In the genomic region with DNA sequence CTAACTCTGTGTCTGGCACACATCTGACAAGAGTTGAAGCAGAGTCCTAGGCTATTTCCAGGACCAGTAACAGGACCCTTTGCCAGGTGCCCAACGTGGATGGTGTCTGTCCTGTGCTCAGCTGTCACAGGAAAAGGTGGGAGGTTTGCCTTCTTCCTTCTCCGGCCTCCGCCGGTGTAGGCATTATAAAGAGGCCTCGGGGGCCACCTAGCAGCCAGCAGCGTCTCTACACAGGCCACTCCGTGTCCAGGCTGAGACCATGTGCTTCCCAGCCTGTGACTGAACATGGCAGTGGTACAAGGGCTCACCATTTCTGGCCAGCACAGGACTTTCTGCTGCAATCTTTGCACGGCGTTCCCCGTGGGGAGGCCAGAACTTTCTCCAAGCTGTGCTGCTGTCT, we compare ENCODE assay signal across 1 cellular context.
TF ChIP-seq lines count a peak whose summit lies in the region.

No MANE protein-coding gene starts in this region.

TF ChIP-seq in HepG2, 621 proteins besides CTCF, POLR2A, EP300 and RAD21 (continued from another document):
- TF ChIP-seq, protein P1, sequence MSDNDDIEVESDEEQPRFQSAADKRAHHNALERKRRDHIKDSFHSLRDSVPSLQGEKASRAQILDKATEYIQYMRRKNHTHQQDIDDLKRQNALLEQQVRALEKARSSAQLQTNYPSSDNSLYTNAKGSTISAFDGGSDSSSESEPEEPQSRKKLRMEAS (IDR thresholded peaks at IDR 0.05): peak; percentile 59
- TF ChIP-seq, protein P2, sequence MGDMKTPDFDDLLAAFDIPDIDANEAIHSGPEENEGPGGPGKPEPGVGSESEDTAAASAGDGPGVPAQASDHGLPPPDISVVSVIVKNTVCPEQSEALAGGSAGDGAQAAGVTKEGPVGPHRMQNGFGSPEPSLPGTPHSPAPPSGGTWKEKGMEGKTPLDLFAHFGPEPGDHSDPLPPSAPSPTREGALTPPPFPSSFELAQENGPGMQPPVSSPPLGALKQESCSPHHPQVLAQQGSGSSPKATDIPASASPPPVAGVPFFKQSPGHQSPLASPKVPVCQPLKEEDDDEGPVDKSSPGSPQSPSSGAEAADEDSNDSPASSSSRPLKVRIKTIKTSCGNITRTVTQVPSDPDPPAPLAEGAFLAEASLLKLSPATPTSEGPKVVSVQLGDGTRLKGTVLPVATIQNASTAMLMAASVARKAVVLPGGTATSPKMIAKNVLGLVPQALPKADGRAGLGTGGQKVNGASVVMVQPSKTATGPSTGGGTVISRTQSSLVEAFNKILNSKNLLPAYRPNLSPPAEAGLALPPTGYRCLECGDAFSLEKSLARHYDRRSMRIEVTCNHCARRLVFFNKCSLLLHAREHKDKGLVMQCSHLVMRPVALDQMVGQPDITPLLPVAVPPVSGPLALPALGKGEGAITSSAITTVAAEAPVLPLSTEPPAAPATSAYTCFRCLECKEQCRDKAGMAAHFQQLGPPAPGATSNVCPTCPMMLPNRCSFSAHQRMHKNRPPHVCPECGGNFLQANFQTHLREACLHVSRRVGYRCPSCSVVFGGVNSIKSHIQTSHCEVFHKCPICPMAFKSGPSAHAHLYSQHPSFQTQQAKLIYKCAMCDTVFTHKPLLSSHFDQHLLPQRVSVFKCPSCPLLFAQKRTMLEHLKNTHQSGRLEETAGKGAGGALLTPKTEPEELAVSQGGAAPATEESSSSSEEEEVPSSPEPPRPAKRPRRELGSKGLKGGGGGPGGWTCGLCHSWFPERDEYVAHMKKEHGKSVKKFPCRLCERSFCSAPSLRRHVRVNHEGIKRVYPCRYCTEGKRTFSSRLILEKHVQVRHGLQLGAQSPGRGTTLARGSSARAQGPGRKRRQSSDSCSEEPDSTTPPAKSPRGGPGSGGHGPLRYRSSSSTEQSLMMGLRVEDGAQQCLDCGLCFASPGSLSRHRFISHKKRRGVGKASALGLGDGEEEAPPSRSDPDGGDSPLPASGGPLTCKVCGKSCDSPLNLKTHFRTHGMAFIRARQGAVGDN (CRISPR knock-in tag; IDR thresholded peaks at IDR 0.05): peak; percentile 49
- TF ChIP-seq, protein P3, sequence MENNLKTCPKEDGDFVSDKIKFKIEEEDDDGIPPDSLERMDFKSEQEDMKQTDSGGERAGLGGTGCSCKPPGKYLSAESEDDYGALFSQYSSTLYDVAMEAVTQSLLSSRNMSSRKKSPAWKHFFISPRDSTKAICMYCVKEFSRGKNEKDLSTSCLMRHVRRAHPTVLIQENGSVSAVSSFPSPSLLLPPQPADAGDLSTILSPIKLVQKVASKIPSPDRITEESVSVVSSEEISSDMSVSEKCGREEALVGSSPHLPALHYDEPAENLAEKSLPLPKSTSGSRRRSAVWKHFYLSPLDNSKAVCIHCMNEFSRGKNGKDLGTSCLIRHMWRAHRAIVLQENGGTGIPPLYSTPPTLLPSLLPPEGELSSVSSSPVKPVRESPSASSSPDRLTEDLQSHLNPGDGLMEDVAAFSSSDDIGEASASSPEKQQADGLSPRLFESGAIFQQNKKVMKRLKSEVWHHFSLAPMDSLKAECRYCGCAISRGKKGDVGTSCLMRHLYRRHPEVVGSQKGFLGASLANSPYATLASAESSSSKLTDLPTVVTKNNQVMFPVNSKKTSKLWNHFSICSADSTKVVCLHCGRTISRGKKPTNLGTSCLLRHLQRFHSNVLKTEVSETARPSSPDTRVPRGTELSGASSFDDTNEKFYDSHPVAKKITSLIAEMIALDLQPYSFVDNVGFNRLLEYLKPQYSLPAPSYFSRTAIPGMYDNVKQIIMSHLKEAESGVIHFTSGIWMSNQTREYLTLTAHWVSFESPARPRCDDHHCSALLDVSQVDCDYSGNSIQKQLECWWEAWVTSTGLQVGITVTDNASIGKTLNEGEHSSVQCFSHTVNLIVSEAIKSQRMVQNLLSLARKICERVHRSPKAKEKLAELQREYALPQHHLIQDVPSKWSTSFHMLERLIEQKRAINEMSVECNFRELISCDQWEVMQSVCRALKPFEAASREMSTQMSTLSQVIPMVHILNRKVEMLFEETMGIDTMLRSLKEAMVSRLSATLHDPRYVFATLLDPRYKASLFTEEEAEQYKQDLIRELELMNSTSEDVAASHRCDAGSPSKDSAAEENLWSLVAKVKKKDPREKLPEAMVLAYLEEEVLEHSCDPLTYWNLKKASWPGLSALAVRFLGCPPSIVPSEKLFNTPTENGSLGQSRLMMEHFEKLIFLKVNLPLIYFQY (CRISPR knock-in tag; IDR thresholded peaks at IDR 0.05; ENCODE audit: borderline replicate concordance): no peak
- TF ChIP-seq, protein P4, sequence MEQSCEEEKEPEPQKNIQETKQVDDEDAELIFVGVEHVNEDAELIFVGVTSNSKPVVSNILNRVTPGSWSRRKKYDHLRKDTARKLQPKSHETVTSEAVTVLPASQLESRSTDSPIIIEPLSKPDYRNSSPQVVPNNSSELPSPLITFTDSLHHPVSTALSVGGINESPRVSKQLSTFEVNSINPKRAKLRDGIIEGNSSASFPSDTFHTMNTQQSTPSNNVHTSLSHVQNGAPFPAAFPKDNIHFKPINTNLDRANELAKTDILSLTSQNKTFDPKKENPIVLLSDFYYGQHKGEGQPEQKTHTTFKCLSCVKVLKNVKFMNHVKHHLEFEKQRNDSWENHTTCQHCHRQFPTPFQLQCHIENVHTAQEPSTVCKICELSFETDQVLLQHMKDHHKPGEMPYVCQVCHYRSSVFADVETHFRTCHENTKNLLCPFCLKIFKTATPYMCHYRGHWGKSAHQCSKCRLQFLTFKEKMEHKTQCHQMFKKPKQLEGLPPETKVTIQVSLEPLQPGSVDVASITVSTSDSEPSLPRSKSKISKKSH (CRISPR knock-in tag; IDR thresholded peaks at IDR 0.05; ENCODE audit: borderline replicate concordance): no peak
- TF ChIP-seq SMAD1 (CRISPR knock-in tag; IDR thresholded peaks at IDR 0.05; ENCODE audit: borderline replicate concordance, low read depth) (no peak), ZNF891 (CRISPR knock-in tag; IDR thresholded peaks at IDR 0.05) (0 out of 2 replicates have a peak, but pooled peaks have one; percentile 22), TAF1 (CRISPR knock-in tag; IDR thresholded peaks at IDR 0.05) (no peak), KLF13 (CRISPR knock-in tag; IDR thresholded peaks at IDR 0.05) (no peak), ZIK1 (CRISPR knock-in tag; IDR thresholded peaks at IDR 0.05; ENCODE audit: borderline replicate concordance, low read depth) (no peak), RCOR2 (CRISPR knock-in tag; IDR thresholded peaks at IDR 0.05) (no peak), SETDB1 (CRISPR knock-in tag; IDR thresholded peaks at IDR 0.05; ENCODE audit: borderline replicate concordance) (no peak), SIX4 (CRISPR knock-in tag; IDR thresholded peaks at IDR 0.05) (no peak), FOXJ3 (CRISPR knock-in tag; IDR thresholded peaks at IDR 0.05; ENCODE audit: borderline replicate concordance) (no peak), ZNF34 (CRISPR knock-in tag; IDR thresholded peaks at IDR 0.05; ENCODE audit: borderline replicate concordance) (no peak), MYC (CRISPR knock-in tag; IDR thresholded peaks at IDR 0.05; ENCODE audit: borderline replicate concordance) (0 out of 2 replicates have a peak, but pooled peaks have one; percentile 34), ATM (IDR thresholded peaks at IDR 0.05; ENCODE audit: borderline replicate concordance) (no peak), ARID2 (CRISPR knock-in tag; IDR thresholded peaks at IDR 0.05; ENCODE audit: borderline replicate concordance) (no peak)
- TF ChIP-seq, protein P5, sequence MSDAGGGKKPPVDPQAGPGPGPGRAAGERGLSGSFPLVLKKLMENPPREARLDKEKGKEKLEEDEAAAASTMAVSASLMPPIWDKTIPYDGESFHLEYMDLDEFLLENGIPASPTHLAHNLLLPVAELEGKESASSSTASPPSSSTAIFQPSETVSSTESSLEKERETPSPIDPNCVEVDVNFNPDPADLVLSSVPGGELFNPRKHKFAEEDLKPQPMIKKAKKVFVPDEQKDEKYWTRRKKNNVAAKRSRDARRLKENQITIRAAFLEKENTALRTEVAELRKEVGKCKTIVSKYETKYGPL (CRISPR knock-in tag; IDR thresholded peaks at IDR 0.05): no peak
- TF ChIP-seq, protein P6, sequence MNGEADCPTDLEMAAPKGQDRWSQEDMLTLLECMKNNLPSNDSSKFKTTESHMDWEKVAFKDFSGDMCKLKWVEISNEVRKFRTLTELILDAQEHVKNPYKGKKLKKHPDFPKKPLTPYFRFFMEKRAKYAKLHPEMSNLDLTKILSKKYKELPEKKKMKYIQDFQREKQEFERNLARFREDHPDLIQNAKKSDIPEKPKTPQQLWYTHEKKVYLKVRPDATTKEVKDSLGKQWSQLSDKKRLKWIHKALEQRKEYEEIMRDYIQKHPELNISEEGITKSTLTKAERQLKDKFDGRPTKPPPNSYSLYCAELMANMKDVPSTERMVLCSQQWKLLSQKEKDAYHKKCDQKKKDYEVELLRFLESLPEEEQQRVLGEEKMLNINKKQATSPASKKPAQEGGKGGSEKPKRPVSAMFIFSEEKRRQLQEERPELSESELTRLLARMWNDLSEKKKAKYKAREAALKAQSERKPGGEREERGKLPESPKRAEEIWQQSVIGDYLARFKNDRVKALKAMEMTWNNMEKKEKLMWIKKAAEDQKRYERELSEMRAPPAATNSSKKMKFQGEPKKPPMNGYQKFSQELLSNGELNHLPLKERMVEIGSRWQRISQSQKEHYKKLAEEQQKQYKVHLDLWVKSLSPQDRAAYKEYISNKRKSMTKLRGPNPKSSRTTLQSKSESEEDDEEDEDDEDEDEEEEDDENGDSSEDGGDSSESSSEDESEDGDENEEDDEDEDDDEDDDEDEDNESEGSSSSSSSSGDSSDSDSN (CRISPR knock-in tag; IDR thresholded peaks at IDR 0.05): no peak
- TF ChIP-seq, protein P7, sequence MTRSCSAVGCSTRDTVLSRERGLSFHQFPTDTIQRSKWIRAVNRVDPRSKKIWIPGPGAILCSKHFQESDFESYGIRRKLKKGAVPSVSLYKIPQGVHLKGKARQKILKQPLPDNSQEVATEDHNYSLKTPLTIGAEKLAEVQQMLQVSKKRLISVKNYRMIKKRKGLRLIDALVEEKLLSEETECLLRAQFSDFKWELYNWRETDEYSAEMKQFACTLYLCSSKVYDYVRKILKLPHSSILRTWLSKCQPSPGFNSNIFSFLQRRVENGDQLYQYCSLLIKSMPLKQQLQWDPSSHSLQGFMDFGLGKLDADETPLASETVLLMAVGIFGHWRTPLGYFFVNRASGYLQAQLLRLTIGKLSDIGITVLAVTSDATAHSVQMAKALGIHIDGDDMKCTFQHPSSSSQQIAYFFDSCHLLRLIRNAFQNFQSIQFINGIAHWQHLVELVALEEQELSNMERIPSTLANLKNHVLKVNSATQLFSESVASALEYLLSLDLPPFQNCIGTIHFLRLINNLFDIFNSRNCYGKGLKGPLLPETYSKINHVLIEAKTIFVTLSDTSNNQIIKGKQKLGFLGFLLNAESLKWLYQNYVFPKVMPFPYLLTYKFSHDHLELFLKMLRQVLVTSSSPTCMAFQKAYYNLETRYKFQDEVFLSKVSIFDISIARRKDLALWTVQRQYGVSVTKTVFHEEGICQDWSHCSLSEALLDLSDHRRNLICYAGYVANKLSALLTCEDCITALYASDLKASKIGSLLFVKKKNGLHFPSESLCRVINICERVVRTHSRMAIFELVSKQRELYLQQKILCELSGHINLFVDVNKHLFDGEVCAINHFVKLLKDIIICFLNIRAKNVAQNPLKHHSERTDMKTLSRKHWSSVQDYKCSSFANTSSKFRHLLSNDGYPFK (CRISPR knock-in tag; IDR thresholded peaks at IDR 0.05; ENCODE audit: borderline replicate concordance): no peak
- TF ChIP-seq, protein P8, sequence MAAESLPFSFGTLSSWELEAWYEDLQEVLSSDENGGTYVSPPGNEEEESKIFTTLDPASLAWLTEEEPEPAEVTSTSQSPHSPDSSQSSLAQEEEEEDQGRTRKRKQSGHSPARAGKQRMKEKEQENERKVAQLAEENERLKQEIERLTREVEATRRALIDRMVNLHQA (CRISPR knock-in tag; IDR thresholded peaks at IDR 0.05): no peak
- TF ChIP-seq, protein P9, sequence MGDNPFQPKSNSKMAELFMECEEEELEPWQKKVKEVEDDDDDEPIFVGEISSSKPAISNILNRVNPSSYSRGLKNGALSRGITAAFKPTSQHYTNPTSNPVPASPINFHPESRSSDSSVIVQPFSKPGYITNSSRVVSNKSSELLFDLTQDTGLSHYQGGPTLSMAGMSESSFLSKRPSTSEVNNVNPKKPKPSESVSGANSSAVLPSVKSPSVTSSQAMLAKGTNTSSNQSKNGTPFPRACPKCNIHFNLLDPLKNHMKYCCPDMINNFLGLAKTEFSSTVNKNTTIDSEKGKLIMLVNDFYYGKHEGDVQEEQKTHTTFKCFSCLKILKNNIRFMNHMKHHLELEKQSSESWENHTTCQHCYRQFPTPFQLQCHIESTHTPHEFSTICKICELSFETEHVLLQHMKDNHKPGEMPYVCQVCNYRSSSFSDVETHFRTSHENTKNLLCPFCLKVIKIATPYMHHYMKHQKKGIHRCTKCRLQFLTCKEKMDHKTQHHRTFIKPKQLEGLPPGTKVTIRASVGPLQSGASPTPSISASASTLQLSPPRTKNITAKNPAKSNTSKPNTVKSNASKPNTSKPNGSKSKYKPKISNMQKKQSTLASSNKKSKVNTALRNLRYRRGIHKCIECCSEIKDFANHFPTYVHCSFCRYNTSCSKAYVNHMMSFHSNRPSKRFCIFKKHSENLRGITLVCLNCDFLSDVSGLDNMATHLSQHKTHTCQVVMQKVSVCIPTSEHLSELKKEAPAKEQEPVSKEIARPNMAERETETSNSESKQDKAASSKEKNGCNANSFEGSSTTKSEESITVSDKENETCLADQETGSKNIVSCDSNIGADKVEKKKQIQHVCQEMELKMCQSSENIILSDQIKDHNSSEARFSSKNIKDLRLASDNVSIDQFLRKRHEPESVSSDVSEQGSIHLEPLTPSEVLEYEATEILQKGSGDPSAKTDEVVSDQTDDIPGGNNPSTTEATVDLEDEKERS (CRISPR knock-in tag; IDR thresholded peaks at IDR 0.05): no peak
